1 cellular context compared by ENCODE assay signal in the genomic region with DNA sequence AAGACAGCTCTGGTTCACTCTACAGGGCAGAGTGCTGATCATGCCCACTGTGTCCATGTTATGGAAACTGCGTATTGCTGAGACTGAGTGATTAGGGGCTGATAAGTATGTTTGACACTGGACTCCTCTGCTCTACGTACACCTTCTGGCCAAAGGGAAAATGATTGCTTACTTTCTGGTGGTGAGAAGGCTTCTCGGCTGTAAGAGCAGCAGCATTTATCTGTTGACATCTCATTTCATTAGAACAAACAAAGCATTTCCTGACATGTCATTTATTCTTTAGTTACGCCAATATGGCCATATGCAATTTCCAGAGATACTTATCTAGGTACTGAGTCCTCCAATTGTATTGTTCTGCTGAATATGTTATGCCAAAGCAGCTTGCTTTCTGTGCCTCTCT.
TF ChIP-seq lines count a peak whose summit lies in the region.

No MANE protein-coding gene starts in this region.

TF ChIP-seq in HepG2, 621 proteins besides CTCF, POLR2A, EP300 and RAD21 (continued from another document and continues in another):
- TF ChIP-seq, protein P1, sequence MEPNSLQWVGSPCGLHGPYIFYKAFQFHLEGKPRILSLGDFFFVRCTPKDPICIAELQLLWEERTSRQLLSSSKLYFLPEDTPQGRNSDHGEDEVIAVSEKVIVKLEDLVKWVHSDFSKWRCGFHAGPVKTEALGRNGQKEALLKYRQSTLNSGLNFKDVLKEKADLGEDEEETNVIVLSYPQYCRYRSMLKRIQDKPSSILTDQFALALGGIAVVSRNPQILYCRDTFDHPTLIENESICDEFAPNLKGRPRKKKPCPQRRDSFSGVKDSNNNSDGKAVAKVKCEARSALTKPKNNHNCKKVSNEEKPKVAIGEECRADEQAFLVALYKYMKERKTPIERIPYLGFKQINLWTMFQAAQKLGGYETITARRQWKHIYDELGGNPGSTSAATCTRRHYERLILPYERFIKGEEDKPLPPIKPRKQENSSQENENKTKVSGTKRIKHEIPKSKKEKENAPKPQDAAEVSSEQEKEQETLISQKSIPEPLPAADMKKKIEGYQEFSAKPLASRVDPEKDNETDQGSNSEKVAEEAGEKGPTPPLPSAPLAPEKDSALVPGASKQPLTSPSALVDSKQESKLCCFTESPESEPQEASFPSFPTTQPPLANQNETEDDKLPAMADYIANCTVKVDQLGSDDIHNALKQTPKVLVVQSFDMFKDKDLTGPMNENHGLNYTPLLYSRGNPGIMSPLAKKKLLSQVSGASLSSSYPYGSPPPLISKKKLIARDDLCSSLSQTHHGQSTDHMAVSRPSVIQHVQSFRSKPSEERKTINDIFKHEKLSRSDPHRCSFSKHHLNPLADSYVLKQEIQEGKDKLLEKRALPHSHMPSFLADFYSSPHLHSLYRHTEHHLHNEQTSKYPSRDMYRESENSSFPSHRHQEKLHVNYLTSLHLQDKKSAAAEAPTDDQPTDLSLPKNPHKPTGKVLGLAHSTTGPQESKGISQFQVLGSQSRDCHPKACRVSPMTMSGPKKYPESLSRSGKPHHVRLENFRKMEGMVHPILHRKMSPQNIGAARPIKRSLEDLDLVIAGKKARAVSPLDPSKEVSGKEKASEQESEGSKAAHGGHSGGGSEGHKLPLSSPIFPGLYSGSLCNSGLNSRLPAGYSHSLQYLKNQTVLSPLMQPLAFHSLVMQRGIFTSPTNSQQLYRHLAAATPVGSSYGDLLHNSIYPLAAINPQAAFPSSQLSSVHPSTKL (CRISPR knock-in tag; IDR thresholded peaks at IDR 0.05) = peak; percentile 67
- TF ChIP-seq, protein P2, sequence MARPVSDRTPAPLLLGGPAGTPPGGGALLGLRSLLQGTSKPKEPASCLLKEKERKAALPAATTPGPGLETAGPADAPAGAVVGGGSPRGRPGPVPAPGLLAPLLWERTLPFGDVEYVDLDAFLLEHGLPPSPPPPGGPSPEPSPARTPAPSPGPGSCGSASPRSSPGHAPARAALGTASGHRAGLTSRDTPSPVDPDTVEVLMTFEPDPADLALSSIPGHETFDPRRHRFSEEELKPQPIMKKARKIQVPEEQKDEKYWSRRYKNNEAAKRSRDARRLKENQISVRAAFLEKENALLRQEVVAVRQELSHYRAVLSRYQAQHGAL (CRISPR knock-in tag; IDR thresholded peaks at IDR 0.05; ENCODE audit: not compliant biosample characterization) = no peak
- no peak for TF ChIP-seq ZNF749 (CRISPR knock-in tag; IDR thresholded peaks at IDR 0.05; ENCODE audit: borderline replicate concordance)
- TF ChIP-seq, protein P3, sequence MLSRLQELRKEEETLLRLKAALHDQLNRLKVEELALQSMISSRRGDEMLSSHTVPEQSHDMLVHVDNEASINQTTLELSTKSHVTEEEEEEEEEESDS (CRISPR knock-in tag; IDR thresholded peaks at IDR 0.05; ENCODE audit: borderline replicate concordance) = no peak
- TF ChIP-seq, protein P4, sequence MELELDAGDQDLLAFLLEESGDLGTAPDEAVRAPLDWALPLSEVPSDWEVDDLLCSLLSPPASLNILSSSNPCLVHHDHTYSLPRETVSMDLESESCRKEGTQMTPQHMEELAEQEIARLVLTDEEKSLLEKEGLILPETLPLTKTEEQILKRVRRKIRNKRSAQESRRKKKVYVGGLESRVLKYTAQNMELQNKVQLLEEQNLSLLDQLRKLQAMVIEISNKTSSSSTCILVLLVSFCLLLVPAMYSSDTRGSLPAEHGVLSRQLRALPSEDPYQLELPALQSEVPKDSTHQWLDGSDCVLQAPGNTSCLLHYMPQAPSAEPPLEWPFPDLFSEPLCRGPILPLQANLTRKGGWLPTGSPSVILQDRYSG (CRISPR knock-in tag; IDR thresholded peaks at IDR 0.05) = no peak
- TF ChIP-seq ZNF746 (CRISPR knock-in tag; IDR thresholded peaks at IDR 0.05) = no peak
- TF ChIP-seq, protein P5, sequence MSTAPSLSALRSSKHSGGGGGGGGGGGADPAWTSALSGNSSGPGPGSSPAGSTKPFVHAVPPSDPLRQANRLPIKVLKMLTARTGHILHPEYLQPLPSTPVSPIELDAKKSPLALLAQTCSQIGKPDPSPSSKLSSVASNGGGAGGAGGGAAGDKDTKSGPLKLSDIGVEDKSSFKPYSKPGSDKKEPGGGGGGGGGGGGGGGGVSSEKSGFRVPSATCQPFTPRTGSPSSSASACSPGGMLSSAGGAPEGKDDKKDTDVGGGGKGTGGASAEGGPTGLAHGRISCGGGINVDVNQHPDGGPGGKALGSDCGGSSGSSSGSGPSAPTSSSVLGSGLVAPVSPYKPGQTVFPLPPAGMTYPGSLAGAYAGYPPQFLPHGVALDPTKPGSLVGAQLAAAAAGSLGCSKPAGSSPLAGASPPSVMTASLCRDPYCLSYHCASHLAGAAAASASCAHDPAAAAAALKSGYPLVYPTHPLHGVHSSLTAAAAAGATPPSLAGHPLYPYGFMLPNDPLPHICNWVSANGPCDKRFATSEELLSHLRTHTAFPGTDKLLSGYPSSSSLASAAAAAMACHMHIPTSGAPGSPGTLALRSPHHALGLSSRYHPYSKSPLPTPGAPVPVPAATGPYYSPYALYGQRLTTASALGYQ (CRISPR knock-in tag; IDR thresholded peaks at IDR 0.05) = no peak
- TF ChIP-seq, protein P6, sequence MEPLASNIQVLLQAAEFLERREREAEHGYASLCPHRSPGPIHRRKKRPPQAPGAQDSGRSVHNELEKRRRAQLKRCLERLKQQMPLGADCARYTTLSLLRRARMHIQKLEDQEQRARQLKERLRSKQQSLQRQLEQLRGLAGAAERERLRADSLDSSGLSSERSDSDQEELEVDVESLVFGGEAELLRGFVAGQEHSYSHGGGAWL (CRISPR knock-in tag; IDR thresholded peaks at IDR 0.05) = no peak
- TF ChIP-seq, protein P7, sequence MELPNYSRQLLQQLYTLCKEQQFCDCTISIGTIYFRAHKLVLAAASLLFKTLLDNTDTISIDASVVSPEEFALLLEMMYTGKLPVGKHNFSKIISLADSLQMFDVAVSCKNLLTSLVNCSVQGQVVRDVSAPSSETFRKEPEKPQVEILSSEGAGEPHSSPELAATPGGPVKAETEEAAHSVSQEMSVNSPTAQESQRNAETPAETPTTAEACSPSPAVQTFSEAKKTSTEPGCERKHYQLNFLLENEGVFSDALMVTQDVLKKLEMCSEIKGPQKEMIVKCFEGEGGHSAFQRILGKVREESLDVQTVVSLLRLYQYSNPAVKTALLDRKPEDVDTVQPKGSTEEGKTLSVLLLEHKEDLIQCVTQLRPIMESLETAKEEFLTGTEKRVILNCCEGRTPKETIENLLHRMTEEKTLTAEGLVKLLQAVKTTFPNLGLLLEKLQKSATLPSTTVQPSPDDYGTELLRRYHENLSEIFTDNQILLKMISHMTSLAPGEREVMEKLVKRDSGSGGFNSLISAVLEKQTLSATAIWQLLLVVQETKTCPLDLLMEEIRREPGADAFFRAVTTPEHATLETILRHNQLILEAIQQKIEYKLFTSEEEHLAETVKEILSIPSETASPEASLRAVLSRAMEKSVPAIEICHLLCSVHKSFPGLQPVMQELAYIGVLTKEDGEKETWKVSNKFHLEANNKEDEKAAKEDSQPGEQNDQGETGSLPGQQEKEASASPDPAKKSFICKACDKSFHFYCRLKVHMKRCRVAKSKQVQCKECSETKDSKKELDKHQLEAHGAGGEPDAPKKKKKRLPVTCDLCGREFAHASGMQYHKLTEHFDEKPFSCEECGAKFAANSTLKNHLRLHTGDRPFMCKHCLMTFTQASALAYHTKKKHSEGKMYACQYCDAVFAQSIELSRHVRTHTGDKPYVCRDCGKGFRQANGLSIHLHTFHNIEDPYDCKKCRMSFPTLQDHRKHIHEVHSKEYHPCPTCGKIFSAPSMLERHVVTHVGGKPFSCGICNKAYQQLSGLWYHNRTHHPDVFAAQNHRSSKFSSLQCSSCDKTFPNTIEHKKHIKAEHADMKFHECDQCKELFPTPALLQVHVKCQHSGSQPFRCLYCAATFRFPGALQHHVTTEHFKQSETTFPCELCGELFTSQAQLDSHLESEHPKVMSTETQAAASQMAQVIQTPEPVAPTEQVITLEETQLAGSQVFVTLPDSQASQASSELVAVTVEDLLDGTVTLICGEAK (IDR thresholded peaks at IDR 0.05) = no peak
- TF ChIP-seq, protein P7 (CRISPR knock-in tag; IDR thresholded peaks at IDR 0.05) = no peak
- TF ChIP-seq ZFP62 (CRISPR knock-in tag; IDR thresholded peaks at IDR 0.05) = no peak
- no peak for TF ChIP-seq ZNF713 (CRISPR knock-in tag; IDR thresholded peaks at IDR 0.05)
- no peak for TF ChIP-seq ZFP37 (CRISPR knock-in tag; IDR thresholded peaks at IDR 0.05; ENCODE audit: borderline replicate concordance)
- no peak for TF ChIP-seq ZNF354B (CRISPR knock-in tag; IDR thresholded peaks at IDR 0.05)
- no peak for TF ChIP-seq ZEB1 (IDR thresholded peaks at IDR 0.05; ENCODE audit: insufficient replicate concordance, low read depth)
- TF ChIP-seq ZNF724P (CRISPR knock-in tag; IDR thresholded peaks at IDR 0.05; ENCODE audit: borderline replicate concordance) = no peak
- no peak for TF ChIP-seq NR2F1 (CRISPR knock-in tag; IDR thresholded peaks at IDR 0.05)
- TF ChIP-seq MBNL3 (CRISPR knock-in tag; conservative IDR thresholded peaks at IDR 0.05) = no peak
- TF ChIP-seq ZNF282 (IDR thresholded peaks at IDR 0.05; ENCODE audit: partially characterized antibody) = no peak
- TF ChIP-seq, protein P8, sequence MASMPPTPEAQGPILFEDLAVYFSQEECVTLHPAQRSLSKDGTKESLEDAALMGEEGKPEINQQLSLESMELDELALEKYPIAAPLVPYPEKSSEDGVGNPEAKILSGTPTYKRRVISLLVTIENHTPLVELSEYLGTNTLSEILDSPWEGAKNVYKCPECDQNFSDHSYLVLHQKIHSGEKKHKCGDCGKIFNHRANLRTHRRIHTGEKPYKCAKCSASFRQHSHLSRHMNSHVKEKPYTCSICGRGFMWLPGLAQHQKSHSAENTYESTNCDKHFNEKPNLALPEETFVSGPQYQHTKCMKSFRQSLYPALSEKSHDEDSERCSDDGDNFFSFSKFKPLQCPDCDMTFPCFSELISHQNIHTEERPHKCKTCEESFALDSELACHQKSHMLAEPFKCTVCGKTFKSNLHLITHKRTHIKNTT (CRISPR knock-in tag; IDR thresholded peaks at IDR 0.05) = no peak
- no peak for TF ChIP-seq NBN (conservative IDR thresholded peaks at IDR 0.05)
- TF ChIP-seq RARG (CRISPR knock-in tag; IDR thresholded peaks at IDR 0.05; ENCODE audit: low read depth) = no peak
- no peak for TF ChIP-seq ATF7 (IDR thresholded peaks at IDR 0.05)
- no peak for TF ChIP-seq ATF7 (CRISPR knock-in tag; IDR thresholded peaks at IDR 0.05)
- TF ChIP-seq, protein P9, sequence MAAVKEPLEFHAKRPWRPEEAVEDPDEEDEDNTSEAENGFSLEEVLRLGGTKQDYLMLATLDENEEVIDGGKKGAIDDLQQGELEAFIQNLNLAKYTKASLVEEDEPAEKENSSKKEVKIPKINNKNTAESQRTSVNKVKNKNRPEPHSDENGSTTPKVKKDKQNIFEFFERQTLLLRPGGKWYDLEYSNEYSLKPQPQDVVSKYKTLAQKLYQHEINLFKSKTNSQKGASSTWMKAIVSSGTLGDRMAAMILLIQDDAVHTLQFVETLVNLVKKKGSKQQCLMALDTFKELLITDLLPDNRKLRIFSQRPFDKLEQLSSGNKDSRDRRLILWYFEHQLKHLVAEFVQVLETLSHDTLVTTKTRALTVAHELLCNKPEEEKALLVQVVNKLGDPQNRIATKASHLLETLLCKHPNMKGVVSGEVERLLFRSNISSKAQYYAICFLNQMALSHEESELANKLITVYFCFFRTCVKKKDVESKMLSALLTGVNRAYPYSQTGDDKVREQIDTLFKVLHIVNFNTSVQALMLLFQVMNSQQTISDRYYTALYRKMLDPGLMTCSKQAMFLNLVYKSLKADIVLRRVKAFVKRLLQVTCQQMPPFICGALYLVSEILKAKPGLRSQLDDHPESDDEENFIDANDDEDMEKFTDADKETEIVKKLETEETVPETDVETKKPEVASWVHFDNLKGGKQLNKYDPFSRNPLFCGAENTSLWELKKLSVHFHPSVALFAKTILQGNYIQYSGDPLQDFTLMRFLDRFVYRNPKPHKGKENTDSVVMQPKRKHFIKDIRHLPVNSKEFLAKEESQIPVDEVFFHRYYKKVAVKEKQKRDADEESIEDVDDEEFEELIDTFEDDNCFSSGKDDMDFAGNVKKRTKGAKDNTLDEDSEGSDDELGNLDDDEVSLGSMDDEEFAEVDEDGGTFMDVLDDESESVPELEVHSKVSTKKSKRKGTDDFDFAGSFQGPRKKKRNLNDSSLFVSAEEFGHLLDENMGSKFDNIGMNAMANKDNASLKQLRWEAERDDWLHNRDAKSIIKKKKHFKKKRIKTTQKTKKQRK (IDR thresholded peaks at IDR 0.05; ENCODE audit: low read length) = no peak
- TF ChIP-seq ISX (CRISPR knock-in tag; conservative IDR thresholded peaks at IDR 0.05) = no peak
- TF ChIP-seq SMARCC2 (IDR thresholded peaks at IDR 0.05) = no peak
- no peak for TF ChIP-seq ZNF136 (CRISPR knock-in tag; IDR thresholded peaks at IDR 0.05; ENCODE audit: low read depth)
- TF ChIP-seq MED1 (CRISPR knock-in tag; IDR thresholded peaks at IDR 0.05) = peak; percentile 70; the same call in 1 of the 2 replicates
- TF ChIP-seq BRD4 (CRISPR knock-in tag; IDR thresholded peaks at IDR 0.05) = no peak
- TF ChIP-seq KAT7 (CRISPR knock-in tag; IDR thresholded peaks at IDR 0.05; ENCODE audit: borderline replicate concordance) = no peak
- TF ChIP-seq ZMYM2 (CRISPR knock-in tag; IDR thresholded peaks at IDR 0.05) = no peak
